1 cellular context compared by ENCODE assay signal in the genomic region with DNA sequence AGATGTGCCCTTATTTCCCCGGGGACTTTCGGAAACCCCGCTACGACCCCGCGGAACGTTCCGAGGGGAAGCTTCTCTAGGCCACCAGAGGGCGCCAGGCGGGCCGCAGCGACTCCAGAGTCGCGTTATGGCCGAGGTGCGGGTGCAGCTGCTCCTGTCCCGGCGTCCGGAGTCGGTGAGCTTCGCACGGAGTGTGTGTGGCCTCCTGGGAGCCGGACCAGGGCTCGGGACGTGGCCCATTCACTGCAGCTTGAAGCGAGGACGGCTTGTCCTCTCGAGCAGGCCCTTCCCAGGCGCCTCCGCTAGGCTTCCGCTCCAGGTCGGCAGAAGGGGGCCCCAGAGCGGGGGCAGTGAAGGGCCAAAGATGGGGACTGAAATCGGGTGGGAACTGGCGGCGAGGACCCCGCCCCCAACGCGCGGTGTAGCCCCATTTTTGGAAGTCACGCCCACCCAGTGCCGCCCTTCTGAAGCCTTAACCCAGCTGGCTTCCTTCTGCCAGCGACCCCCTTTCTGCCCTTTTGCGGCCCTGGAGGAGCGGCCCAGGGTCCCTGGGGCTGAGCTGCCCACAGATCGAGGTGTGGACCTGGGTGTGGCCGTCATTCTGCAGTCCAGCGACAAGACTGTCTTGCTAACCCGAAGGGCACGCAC.
A peak's percentile ranks its signal among the peaks of the same experiment; 100 is the strongest.
TF ChIP-seq lines count a peak whose summit lies in the region.

A gene with protein sequence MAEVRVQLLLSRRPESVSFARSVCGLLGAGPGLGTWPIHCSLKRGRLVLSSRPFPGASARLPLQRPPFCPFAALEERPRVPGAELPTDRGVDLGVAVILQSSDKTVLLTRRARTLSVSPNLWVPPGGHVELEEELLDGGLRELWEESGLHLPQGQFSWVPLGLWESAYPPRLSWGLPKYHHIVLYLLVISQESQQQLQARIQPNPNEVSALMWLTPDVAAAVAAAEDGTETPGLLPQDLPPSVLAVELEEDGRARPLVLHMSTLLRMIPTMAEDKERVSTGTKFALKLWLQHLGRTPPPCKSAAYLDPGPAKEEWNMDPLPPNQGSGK (plus strand): TSS at position 117 of the 648 bp plus-strand sequence. CDS start 11 bp downstream, at position 128.

TF ChIP-seq in K562, 482 proteins besides CTCF, POLR2A, EP300 and RAD21 (continued from another document and continues in another):
- TF ChIP-seq, protein P1, sequence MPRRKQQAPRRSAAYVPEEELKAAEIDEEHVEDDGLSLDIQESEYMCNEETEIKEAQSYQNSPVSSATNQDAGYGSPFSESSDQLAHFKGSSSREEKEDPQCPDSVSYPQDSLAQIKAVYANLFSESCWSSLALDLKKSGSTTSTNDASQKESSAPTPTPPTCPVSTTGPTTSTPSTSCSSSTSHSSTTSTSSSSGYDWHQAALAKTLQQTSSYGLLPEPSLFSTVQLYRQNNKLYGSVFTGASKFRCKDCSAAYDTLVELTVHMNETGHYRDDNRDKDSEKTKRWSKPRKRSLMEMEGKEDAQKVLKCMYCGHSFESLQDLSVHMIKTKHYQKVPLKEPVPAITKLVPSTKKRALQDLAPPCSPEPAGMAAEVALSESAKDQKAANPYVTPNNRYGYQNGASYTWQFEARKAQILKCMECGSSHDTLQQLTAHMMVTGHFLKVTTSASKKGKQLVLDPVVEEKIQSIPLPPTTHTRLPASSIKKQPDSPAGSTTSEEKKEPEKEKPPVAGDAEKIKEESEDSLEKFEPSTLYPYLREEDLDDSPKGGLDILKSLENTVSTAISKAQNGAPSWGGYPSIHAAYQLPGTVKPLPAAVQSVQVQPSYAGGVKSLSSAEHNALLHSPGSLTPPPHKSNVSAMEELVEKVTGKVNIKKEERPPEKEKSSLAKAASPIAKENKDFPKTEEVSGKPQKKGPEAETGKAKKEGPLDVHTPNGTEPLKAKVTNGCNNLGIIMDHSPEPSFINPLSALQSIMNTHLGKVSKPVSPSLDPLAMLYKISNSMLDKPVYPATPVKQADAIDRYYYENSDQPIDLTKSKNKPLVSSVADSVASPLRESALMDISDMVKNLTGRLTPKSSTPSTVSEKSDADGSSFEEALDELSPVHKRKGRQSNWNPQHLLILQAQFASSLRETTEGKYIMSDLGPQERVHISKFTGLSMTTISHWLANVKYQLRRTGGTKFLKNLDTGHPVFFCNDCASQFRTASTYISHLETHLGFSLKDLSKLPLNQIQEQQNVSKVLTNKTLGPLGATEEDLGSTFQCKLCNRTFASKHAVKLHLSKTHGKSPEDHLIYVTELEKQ (CRISPR knock-in tag; IDR thresholded peaks at IDR 0.05): no peak
- TF ChIP-seq POLR3G (IDR thresholded peaks at IDR 0.05; ENCODE audit: extremely low read depth, insufficient read length, insufficient replicate concordance) (no peak), STAT5B (CRISPR knock-in tag; IDR thresholded peaks at IDR 0.05) (no peak), EP400 (IDR thresholded peaks at IDR 0.05) (peak; percentile 80), SMC3 (conservative IDR thresholded peaks at IDR 0.05; ENCODE audit: insufficient read depth, low read depth, low read length) (peak; percentile 64), NR3C1 (CRISPR knock-in tag; IDR thresholded peaks at IDR 0.05) (no peak), NR2F6 (CRISPR knock-in tag; IDR thresholded peaks at IDR 0.05) (no peak), NBN (IDR thresholded peaks at IDR 0.05; ENCODE audit: low read depth) (peak; percentile 73; the same call in 1 of the 2 replicates), TEAD4 (IDR thresholded peaks at IDR 0.05; ENCODE audit: low read length) (peak; percentile 43), TEAD4 (CRISPR knock-in tag; IDR thresholded peaks at IDR 0.05; ENCODE audit: borderline replicate concordance) (no peak), ZNF224 (CRISPR knock-in tag; IDR thresholded peaks at IDR 0.05) (no peak), GTF2A2 (tag; IDR thresholded peaks at IDR 0.05) (no peak), RNF2 (IDR thresholded peaks at IDR 0.05) (0 out of 2 replicates have a peak, but pooled peaks have one; percentile 34)
- TF ChIP-seq, protein P2, sequence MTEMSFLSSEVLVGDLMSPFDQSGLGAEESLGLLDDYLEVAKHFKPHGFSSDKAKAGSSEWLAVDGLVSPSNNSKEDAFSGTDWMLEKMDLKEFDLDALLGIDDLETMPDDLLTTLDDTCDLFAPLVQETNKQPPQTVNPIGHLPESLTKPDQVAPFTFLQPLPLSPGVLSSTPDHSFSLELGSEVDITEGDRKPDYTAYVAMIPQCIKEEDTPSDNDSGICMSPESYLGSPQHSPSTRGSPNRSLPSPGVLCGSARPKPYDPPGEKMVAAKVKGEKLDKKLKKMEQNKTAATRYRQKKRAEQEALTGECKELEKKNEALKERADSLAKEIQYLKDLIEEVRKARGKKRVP (CRISPR knock-in tag; IDR thresholded peaks at IDR 0.05): peak; percentile 24; the same call in 1 of the 2 replicates
- TF ChIP-seq, protein P3, sequence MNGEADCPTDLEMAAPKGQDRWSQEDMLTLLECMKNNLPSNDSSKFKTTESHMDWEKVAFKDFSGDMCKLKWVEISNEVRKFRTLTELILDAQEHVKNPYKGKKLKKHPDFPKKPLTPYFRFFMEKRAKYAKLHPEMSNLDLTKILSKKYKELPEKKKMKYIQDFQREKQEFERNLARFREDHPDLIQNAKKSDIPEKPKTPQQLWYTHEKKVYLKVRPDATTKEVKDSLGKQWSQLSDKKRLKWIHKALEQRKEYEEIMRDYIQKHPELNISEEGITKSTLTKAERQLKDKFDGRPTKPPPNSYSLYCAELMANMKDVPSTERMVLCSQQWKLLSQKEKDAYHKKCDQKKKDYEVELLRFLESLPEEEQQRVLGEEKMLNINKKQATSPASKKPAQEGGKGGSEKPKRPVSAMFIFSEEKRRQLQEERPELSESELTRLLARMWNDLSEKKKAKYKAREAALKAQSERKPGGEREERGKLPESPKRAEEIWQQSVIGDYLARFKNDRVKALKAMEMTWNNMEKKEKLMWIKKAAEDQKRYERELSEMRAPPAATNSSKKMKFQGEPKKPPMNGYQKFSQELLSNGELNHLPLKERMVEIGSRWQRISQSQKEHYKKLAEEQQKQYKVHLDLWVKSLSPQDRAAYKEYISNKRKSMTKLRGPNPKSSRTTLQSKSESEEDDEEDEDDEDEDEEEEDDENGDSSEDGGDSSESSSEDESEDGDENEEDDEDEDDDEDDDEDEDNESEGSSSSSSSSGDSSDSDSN (IDR thresholded peaks at IDR 0.05; ENCODE audit: borderline replicate concordance in 1 of 2, low read depth in 2 of 2, low read length in 2 of 2): peak; percentile 84 to 87; a peak in 3 of 4 replicates
- TF ChIP-seq, protein P4, sequence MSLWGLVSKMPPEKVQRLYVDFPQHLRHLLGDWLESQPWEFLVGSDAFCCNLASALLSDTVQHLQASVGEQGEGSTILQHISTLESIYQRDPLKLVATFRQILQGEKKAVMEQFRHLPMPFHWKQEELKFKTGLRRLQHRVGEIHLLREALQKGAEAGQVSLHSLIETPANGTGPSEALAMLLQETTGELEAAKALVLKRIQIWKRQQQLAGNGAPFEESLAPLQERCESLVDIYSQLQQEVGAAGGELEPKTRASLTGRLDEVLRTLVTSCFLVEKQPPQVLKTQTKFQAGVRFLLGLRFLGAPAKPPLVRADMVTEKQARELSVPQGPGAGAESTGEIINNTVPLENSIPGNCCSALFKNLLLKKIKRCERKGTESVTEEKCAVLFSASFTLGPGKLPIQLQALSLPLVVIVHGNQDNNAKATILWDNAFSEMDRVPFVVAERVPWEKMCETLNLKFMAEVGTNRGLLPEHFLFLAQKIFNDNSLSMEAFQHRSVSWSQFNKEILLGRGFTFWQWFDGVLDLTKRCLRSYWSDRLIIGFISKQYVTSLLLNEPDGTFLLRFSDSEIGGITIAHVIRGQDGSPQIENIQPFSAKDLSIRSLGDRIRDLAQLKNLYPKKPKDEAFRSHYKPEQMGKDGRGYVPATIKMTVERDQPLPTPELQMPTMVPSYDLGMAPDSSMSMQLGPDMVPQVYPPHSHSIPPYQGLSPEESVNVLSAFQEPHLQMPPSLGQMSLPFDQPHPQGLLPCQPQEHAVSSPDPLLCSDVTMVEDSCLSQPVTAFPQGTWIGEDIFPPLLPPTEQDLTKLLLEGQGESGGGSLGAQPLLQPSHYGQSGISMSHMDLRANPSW (CRISPR knock-in tag; IDR thresholded peaks at IDR 0.05): peak; percentile 50; the same call in 1 of the 2 replicates
- TF ChIP-seq, protein P5, sequence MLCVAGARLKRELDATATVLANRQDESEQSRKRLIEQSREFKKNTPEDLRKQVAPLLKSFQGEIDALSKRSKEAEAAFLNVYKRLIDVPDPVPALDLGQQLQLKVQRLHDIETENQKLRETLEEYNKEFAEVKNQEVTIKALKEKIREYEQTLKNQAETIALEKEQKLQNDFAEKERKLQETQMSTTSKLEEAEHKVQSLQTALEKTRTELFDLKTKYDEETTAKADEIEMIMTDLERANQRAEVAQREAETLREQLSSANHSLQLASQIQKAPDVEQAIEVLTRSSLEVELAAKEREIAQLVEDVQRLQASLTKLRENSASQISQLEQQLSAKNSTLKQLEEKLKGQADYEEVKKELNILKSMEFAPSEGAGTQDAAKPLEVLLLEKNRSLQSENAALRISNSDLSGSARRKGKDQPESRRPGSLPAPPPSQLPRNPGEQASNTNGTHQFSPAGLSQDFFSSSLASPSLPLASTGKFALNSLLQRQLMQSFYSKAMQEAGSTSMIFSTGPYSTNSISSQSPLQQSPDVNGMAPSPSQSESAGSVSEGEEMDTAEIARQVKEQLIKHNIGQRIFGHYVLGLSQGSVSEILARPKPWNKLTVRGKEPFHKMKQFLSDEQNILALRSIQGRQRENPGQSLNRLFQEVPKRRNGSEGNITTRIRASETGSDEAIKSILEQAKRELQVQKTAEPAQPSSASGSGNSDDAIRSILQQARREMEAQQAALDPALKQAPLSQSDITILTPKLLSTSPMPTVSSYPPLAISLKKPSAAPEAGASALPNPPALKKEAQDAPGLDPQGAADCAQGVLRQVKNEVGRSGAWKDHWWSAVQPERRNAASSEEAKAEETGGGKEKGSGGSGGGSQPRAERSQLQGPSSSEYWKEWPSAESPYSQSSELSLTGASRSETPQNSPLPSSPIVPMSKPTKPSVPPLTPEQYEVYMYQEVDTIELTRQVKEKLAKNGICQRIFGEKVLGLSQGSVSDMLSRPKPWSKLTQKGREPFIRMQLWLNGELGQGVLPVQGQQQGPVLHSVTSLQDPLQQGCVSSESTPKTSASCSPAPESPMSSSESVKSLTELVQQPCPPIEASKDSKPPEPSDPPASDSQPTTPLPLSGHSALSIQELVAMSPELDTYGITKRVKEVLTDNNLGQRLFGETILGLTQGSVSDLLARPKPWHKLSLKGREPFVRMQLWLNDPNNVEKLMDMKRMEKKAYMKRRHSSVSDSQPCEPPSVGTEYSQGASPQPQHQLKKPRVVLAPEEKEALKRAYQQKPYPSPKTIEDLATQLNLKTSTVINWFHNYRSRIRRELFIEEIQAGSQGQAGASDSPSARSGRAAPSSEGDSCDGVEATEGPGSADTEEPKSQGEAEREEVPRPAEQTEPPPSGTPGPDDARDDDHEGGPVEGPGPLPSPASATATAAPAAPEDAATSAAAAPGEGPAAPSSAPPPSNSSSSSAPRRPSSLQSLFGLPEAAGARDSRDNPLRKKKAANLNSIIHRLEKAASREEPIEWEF (CRISPR knock-in tag; IDR thresholded peaks at IDR 0.05): no peak
- TF ChIP-seq, protein P6, sequence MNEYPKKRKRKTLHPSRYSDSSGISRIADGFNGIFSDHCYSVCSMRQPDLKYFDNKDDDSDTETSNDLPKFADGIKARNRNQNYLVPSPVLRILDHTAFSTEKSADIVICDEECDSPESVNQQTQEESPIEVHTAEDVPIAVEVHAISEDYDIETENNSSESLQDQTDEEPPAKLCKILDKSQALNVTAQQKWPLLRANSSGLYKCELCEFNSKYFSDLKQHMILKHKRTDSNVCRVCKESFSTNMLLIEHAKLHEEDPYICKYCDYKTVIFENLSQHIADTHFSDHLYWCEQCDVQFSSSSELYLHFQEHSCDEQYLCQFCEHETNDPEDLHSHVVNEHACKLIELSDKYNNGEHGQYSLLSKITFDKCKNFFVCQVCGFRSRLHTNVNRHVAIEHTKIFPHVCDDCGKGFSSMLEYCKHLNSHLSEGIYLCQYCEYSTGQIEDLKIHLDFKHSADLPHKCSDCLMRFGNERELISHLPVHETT (CRISPR knock-in tag; conservative IDR thresholded peaks at IDR 0.05 in 1 of 2, IDR thresholded peaks at IDR 0.05 in 1 of 2): no peak
- TF ChIP-seq, protein P7, sequence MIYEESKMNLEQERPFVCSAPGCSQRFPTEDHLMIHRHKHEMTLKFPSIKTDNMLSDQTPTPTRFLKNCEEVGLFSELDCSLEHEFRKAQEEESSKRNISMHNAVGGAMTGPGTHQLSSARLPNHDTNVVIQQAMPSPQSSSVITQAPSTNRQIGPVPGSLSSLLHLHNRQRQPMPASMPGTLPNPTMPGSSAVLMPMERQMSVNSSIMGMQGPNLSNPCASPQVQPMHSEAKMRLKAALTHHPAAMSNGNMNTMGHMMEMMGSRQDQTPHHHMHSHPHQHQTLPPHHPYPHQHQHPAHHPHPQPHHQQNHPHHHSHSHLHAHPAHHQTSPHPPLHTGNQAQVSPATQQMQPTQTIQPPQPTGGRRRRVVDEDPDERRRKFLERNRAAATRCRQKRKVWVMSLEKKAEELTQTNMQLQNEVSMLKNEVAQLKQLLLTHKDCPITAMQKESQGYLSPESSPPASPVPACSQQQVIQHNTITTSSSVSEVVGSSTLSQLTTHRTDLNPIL (CRISPR knock-in tag; IDR thresholded peaks at IDR 0.05): 0 out of 2 replicates have a peak, but pooled peaks have one; percentile 17
- TF ChIP-seq, protein P8, sequence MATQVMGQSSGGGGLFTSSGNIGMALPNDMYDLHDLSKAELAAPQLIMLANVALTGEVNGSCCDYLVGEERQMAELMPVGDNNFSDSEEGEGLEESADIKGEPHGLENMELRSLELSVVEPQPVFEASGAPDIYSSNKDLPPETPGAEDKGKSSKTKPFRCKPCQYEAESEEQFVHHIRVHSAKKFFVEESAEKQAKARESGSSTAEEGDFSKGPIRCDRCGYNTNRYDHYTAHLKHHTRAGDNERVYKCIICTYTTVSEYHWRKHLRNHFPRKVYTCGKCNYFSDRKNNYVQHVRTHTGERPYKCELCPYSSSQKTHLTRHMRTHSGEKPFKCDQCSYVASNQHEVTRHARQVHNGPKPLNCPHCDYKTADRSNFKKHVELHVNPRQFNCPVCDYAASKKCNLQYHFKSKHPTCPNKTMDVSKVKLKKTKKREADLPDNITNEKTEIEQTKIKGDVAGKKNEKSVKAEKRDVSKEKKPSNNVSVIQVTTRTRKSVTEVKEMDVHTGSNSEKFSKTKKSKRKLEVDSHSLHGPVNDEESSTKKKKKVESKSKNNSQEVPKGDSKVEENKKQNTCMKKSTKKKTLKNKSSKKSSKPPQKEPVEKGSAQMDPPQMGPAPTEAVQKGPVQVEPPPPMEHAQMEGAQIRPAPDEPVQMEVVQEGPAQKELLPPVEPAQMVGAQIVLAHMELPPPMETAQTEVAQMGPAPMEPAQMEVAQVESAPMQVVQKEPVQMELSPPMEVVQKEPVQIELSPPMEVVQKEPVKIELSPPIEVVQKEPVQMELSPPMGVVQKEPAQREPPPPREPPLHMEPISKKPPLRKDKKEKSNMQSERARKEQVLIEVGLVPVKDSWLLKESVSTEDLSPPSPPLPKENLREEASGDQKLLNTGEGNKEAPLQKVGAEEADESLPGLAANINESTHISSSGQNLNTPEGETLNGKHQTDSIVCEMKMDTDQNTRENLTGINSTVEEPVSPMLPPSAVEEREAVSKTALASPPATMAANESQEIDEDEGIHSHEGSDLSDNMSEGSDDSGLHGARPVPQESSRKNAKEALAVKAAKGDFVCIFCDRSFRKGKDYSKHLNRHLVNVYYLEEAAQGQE (CRISPR knock-in tag; IDR thresholded peaks at IDR 0.05; ENCODE audit: low read depth): 0 out of 2 replicates have a peak, but pooled peaks have one; percentile 18
